ENCODE assay signal across 3 cellular contexts in the genomic region with DNA sequence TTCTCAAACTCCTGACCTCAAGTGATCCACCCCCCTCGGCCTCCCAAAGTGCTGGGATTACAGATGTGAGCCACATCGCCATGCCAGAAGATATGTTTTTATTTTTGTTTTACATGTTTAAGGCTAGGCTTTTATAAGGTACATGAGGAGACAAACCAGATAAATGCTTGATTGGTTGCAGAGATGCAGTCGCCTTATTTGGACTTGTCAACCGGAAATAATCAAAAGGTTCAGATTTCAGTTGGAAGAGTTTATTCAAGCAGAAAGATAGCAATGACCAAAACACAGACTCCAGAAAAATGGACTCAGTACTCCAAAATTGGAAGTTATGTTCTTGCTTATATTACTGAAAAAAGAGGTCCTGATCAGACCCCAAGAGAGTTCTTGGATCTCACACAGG. TPM values are rescaled to one million over a fixed set of nuclear protein-coding genes. Genes with fewer than 3 reads are reported as not detected.
"Had no signal": no experiment of that assay in that cellular context is flagged by ENCODE, and none has a peak within 500 bp of the region (broad histone marks: within the 10 kb centered on the region; RNA-seq: fewer than 3 reads in every experiment).

No MANE protein-coding gene starts in this region.

RNA-seq across cellular contexts. Expression of gene ZNF439, which starts 1.8 kb away (rescaled TPM):
- total RNA-seq: astrocyte, NCI-H460 had no signal

RNA-seq across cellular contexts. Expression of gene ZNF440, which starts 36.2 kb away (rescaled TPM):
- total RNA-seq: astrocyte had no signal

RNA-seq across cellular contexts. Expression of gene ZNF69, which starts 37.3 kb away (rescaled TPM):
- total RNA-seq: astrocyte, NCI-H460 had no signal

RNA-seq across cellular contexts. Expression of gene ZNF491, which starts 52.0 kb away (rescaled TPM):
- total RNA-seq: astrocyte, NCI-H460, PC-9 had no signal
